1 cellular context compared by ENCODE assay signal in the genomic region with DNA sequence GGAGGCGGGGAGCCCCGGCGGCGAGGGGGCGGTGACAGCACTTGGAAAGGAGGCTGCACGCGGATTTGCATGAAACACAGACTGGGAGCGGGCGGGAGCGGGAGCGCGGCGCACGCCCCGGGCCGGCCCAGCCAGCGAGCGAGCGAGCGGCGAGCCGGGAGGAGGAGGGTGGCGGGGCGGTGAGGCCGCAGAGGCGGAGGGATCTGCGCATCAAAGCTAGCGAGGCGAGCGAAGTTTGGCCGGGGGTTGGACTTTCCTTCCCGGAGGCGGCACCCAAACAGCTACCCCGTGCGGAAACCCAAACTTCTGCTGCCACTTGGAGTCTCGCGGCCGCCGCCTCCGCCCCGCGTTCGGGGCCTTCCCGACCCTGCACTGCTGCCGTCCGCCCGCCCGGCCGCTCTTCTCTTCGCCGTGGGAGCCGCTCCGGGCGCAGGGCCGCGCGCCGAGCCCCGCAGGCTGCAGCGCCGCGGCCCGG.
A peak's percentile ranks its signal among the peaks of the same experiment; 100 is the strongest.
TF ChIP-seq lines count a peak whose summit lies in the region.

A gene (plus strand): TSS at position 72 of the 475 bp plus-strand sequence. CDS start 553 bp downstream, outside the sequence.

TF ChIP-seq in HepG2, 621 proteins besides CTCF, POLR2A, EP300 and RAD21 (continued from another document):
- TF ChIP-seq, protein P1, sequence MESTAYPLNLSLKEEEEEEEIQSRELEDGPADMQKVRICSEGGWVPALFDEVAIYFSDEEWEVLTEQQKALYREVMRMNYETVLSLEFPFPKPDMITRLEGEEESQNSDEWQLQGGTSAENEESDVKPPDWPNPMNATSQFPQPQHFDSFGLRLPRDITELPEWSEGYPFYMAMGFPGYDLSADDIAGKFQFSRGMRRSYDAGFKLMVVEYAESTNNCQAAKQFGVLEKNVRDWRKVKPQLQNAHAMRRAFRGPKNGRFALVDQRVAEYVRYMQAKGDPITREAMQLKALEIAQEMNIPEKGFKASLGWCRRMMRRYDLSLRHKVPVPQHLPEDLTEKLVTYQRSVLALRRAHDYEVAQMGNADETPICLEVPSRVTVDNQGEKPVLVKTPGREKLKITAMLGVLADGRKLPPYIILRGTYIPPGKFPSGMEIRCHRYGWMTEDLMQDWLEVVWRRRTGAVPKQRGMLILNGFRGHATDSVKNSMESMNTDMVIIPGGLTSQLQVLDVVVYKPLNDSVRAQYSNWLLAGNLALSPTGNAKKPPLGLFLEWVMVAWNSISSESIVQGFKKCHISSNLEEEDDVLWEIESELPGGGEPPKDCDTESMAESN (CRISPR knock-in tag; conservative IDR thresholded peaks at IDR 0.05) = peak; percentile 71; the same call in 1 of the 2 replicates
- no peak for TF ChIP-seq MYC (CRISPR knock-in tag; IDR thresholded peaks at IDR 0.05; ENCODE audit: borderline replicate concordance)
